8 cellular contexts compared by ENCODE assay signal in genomic region chr4:98929341-98930267, GRCh38. TPM values are rescaled to one million over a fixed set of nuclear protein-coding genes. Genes with fewer than 3 reads are reported as not detected.
A peak's percentile ranks its signal among the peaks of the same experiment; 100 is the strongest.
DNase-seq lines count a peak whose midpoint lies in the region; ATAC-seq and TF ChIP-seq lines count a peak whose summit lies in the region.

No MANE protein-coding gene starts in this region.

- H3K9me3 Mint-ChIP-seq in activated naive CD8-positive, alpha-beta T cell treated with anti-CD3 and anti-CD28 coated beads, Interleukin-2, amount 10 ng/mL, durations not matched to agents 7 days and 5 days: peaks cover 2% of the 10 kb centered on the region

- DNase-seq in CD1c-positive myeloid dendritic cell (ENCODE audit: extremely low spot score) (peak; percentile 96), SKM-1 treated with dmso at 0.1 percent for 144 hours (lab: John Stamatoyannopoulos, UW; ENCODE audit: unreplicated experiment) (peak; percentile 66), heart right ventricle (peak; percentile 51 to 64), prostate gland (ENCODE audit: low spot score) (peak; percentile 33), aorta (peak; percentile 86 to 90)
- DNase-seq in activated naive CD8-positive, alpha-beta T cell treated with anti-CD3 and anti-CD28 coated beads, Interleukin-2, amount 10 ng/mL, durations not matched to agents 7 days and 5 days: peak; percentile 48

- peaks cover 20% of the 10 kb centered on the region for H3K4me1 Mint-ChIP-seq in activated naive CD8-positive, alpha-beta T cell treated with anti-CD3 and anti-CD28 coated beads, Interleukin-2, amount 10 ng/mL, durations not matched to agents 7 days and 5 days

- peak overlapping the region; percentile 97 for H3K4me3 Mint-ChIP-seq in activated naive CD8-positive, alpha-beta T cell treated with anti-CD3 and anti-CD28 coated beads, Interleukin-2, amount 10 ng/mL, durations not matched to agents 7 days and 5 days

- H3K27me3 ChIP-seq in heart right ventricle (no peaks in the 10 kb centered on the region), prostate gland (replicated peaks; ENCODE audit: insufficient read depth) (no peaks in the 10 kb centered on the region), aorta (ENCODE audit: control insufficient read depth in 1 of 2, insufficient read depth in 2 of 2, low read length in 1 of 2) (no peaks in the 10 kb centered on the region)

- peak; percentile 67 for TF ChIP-seq POLR2A in prostate gland (IDR thresholded peaks at IDR 0.05)

- H3K4me1 ChIP-seq in heart right ventricle: peaks cover 0 to 47% (median 24%) of the 10 kb centered on the region in 9 donors
- no peaks in the 10 kb centered on the region for H3K4me1 ChIP-seq in prostate gland (replicated peaks)
- H3K4me1 ChIP-seq in aorta (ENCODE audit: control insufficient read depth in 1 of 2, insufficient read depth in 2 of 2, low read length in 2 of 2): no peaks in the 10 kb centered on the region

- peak overlapping the region; percentile 98 for H3K27ac Mint-ChIP-seq in activated naive CD8-positive, alpha-beta T cell treated with anti-CD3 and anti-CD28 coated beads, Interleukin-2, amount 10 ng/mL, durations not matched to agents 7 days and 5 days

- TF ChIP-seq CTCF in heart right ventricle (IDR thresholded peaks at IDR 0.05): peak in 2 of 9 donors; percentile 15 to 22
- peak in 2 of 4 experiments; percentile 16 to 37 for TF ChIP-seq CTCF in prostate gland (IDR thresholded peaks at IDR 0.05)

- intact Hi-C loops in heart right ventricle (cut with DNase I): loop anchor here in 9 of 10 donors (1.0 to 10.0 kb wide), 10 partner anchors 65 to 667 kb away; partner anchors contain the start of genes METAP1 (in 7 of the 9), ADH5 (in 1 of the 9), RAP1GDS1 (in 1 of the 9) and TSPAN5 (in 1 of the 9)
- intact Hi-C loops in prostate gland (cut with DNase I): loop anchor here (5.0 to 10.0 kb wide), 3 partner anchors 68 to 457 kb away; partner anchors contain the start of genes METAP1 and TSPAN5
- intact Hi-C loops in aorta (cut with DNase I): loop anchor here (5.0 to 10.0 kb wide), 5 partner anchors 68 to 478 kb away; partner anchors contain the start of genes METAP1 (in 2 of the 2) and TSPAN5 (in 1 of the 2)

- no peaks in the 10 kb centered on the region for H3K27me3 Mint-ChIP-seq in activated naive CD8-positive, alpha-beta T cell treated with anti-CD3 and anti-CD28 coated beads, Interleukin-2, amount 10 ng/mL, durations not matched to agents 7 days and 5 days

- peak; percentile 51 for ATAC-seq in GM19395 (IDR thresholded peaks at IDR 0.05; ENCODE audit: unreplicated experiment)
- ATAC-seq in HG03520 (IDR thresholded peaks at IDR 0.05; ENCODE audit: unreplicated experiment): peak; percentile 52
- ATAC-seq in activated naive CD8-positive, alpha-beta T cell treated with anti-CD3 and anti-CD28 coated beads, Interleukin-2, amount 10 ng/mL, durations not matched to agents 7 days and 5 days (ENCODE audit: low read depth): peak; percentile 15
- peak; percentile 36 to 75 (median 66) for ATAC-seq in heart right ventricle
- peak; percentile 85 for ATAC-seq in aorta (ENCODE audit: low FRiP score)

- peaks cover 0 to 11% (median 0%) of the 10 kb centered on the region in 9 donors for H3K36me3 ChIP-seq in heart right ventricle
- no peaks in the 10 kb centered on the region for H3K36me3 ChIP-seq in prostate gland
- no peaks in the 10 kb centered on the region for H3K36me3 ChIP-seq in aorta (ENCODE audit: control insufficient read depth in 1 of 2, insufficient read depth in 2 of 2, low read length in 1 of 2)

- peak overlapping the region; percentile 79 to 96 (median 93) for H3K27ac ChIP-seq in heart right ventricle
- H3K27ac ChIP-seq in prostate gland: peak overlapping the region; percentile 92 to 96
- H3K27ac ChIP-seq in aorta (ENCODE audit: low read depth in 1 of 2, low read length in 2 of 2): peak overlapping the region; percentile 94 to 97

- H3K36me3 Mint-ChIP-seq in activated naive CD8-positive, alpha-beta T cell treated with anti-CD3 and anti-CD28 coated beads, Interleukin-2, amount 10 ng/mL, durations not matched to agents 7 days and 5 days: peaks cover 11% of the 10 kb centered on the region

- H3K4me3 ChIP-seq in heart right ventricle (peak overlapping the region; percentile 27 to 97 (median 90)), prostate gland (peak overlapping the region; percentile 96 to 97), aorta (ENCODE audit: low read length in 2 of 2) (peak overlapping the region; percentile 50 to 64)

- WGBS in heart right ventricle, 2 donors: 13 to 14% methylated on average over 44 of the region's 44 CpGs
- 11% methylated on average over 44 of the region's 44 CpGs for WGBS in prostate gland
- 3 to 4% methylated on average over 44 of the region's 44 CpGs for whole genome bisulfite sequencing in aorta, 2 donors

- POLR2A ChIA-PET in activated naive CD8-positive, alpha-beta T cell treated with anti-CD3 and anti-CD28 coated beads, Interleukin-2, amount 10 ng/mL, durations not matched to agents 7 days and 5 days (lab: Charles Lee): interaction anchor here (0.6 to 4.4 kb wide), 15 partner anchors 58 to 1020 kb away, joined by 3 to 51 read pairs (median 5); partner anchors contain the start of genes ADH5, DAPP1, METAP1 and RAP1GDS1

- H3K9me3 ChIP-seq in heart right ventricle: no peaks in the 10 kb centered on the region
- no peaks in the 10 kb centered on the region for H3K9me3 ChIP-seq in prostate gland
- no peaks in the 10 kb centered on the region for H3K9me3 ChIP-seq in aorta (ENCODE audit: control insufficient read depth, low read length)

RNA-seq across cellular contexts. Expression of gene EIF4E, which starts 0.7 kb away (rescaled TPM):
- total RNA-seq in activated naive CD8-positive, alpha-beta T cell treated with anti-CD3 and anti-CD28 coated beads, Interleukin-2, amount 10 ng/mL, durations not matched to agents 7 days and 5 days: 10 to 100 TPM; 77.5 to 88.6 TPM
- total RNA-seq in heart right ventricle: 10 to 100 TPM; 48.7 to 70.4 (median 58.4) TPM
- 10 to 100 TPM in 1 of 2 donors, 1 to 10 TPM in 1; 5.3 to 32.7 TPM for polyA plus RNA-seq in heart right ventricle
- 10 to 100 TPM; 46.8 to 70.9 TPM for total RNA-seq in prostate gland
- 10 to 100 TPM; 60.3 to 72.8 TPM for total RNA-seq in aorta
- polyA plus RNA-seq in aorta: 10 to 100 TPM; 34.0 to 79.3 TPM

Comparison
In these comparisons a context has a peak if more than half of its experiments do, and no peak if none do; other contexts are left out.
1. Peak in every context shown above with its lines: DNase-seq, ATAC-seq, H3K4me3 ChIP-seq and H3K27ac ChIP-seq.
2. DNase-seq: peak in every context shown above with its lines; median percentile 96 in CD1c-positive myeloid dendritic cell; 88 in aorta; 66 in SKM-1 treated with dmso at 0.1 percent for 144 hours; 58 in heart right ventricle; 48 in activated naive CD8-positive, alpha-beta T cell treated with anti-CD3 and anti-CD28 coated beads, Interleukin-2, amount 10 ng/mL, durations not matched to agents 7 days and 5 days; 33 in prostate gland.
3. ATAC-seq: peak in every context shown above with its lines; median percentile 85 in aorta; 66 in heart right ventricle; 52 in HG03520; 51 in GM19395; 15 in activated naive CD8-positive, alpha-beta T cell treated with anti-CD3 and anti-CD28 coated beads, Interleukin-2, amount 10 ng/mL, durations not matched to agents 7 days and 5 days.